In the genomic region with DNA sequence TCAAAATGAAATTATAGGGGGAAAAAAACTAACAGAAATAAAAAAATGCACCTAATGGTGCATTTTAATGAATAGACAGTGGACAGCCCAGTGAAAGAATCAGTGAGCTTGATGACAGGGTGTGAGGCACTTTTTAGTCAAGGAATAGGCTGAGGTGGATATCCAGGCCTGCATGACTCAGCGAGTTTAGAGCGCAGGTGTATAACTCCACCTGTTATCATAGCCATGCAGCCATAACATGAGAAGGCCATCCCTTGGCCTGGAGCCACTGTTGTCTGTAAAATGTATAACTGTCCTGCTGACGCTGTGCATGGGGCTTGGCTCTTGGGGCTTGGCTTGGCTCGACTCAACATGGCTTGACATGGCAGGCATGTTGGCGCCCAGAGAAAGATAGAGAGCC, we compare ENCODE assay signal across 23 cellular contexts.
DNase-seq lines count a peak whose midpoint lies in the region; ATAC-seq, FAIRE-seq and TF ChIP-seq lines count a peak whose summit lies in the region.
"Had no signal": no experiment of that assay in that cellular context is flagged by ENCODE, and none has a peak within 500 bp of the region (broad histone marks: within the 10 kb centered on the region; RNA-seq: fewer than 3 reads in every experiment).

No MANE protein-coding gene starts in this region.

- no peak overlapping the region for H2AK5ac ChIP-seq in H1 (ENCODE audit: low read depth, low read length)

- no peak overlapping the region for H3K18ac ChIP-seq in H1 (ENCODE audit: extremely low read depth, low read length)

- TF ChIP-seq CTCF in A549 (IDR thresholded peaks at IDR 0.05) (no peak), HEK293 (tag by site-specific recombination; IDR thresholded peaks at IDR 0.05) (no peak), H1 (IDR thresholded peaks at IDR 0.05; ENCODE audit: control extremely low read depth in 1 of 3, insufficient read depth in 1 of 3, low read depth in 1 of 3, low read length in 3 of 3) (no peak), mucosa of descending colon (IDR thresholded peaks at IDR 0.05) (no peak), GM13976 (IDR thresholded peaks at IDR 0.05; ENCODE audit: borderline replicate concordance, control extremely low read depth, extremely low read depth, insufficient read depth, missing control alignments) (no peak)

- H4K91ac ChIP-seq in H1 (replicated peaks; ENCODE audit: insufficient read length, low read length) = no peak overlapping the region

- no peak overlapping the region for H4K8ac ChIP-seq in H1 (ENCODE audit: extremely low read depth, insufficient read depth, low read length)

- no peak overlapping the region for H2BK120ac ChIP-seq in H1 (replicated peaks; ENCODE audit: low read depth, low read length)

- TF ChIP-seq EP300 in A549 (IDR thresholded peaks at IDR 0.05) = no peak
- TF ChIP-seq EP300 in H1 (IDR thresholded peaks at IDR 0.05; ENCODE audit: borderline replicate concordance in 1 of 2, low read depth in 2 of 2, low read length in 2 of 2) = no peak

- H2AFZ ChIP-seq in H1 (ENCODE audit: low read length) = no peak overlapping the region
- H2AFZ ChIP-seq: GM23248 had no signal

- in situ Hi-C loops in GM13976 (cut with MboI; ENCODE audit: low sequenced_read_pairs, unreplicated experiment) = no loop called here

- no peaks in the 10 kb centered on the region for H3K79me2 ChIP-seq in H1 (ENCODE audit: control insufficient read depth in 1 of 2, insufficient read depth in 2 of 2, low read length in 2 of 2)

- H3K4me2 ChIP-seq in A549 (no peak overlapping the region), H1 (ENCODE audit: insufficient read depth in 1 of 2, low read depth in 2 of 2, low read length in 2 of 2) (no peak overlapping the region)

- TF ChIP-seq POLR2A in A549 (IDR thresholded peaks at IDR 0.05; ENCODE audit: low read length) = no peak
- TF ChIP-seq POLR2A in H1 (IDR thresholded peaks at IDR 0.05; ENCODE audit: control extremely low read depth in 1 of 2, low read depth in 2 of 2, low read length in 2 of 2) = no peak

- H2BK20ac ChIP-seq in H1 (ENCODE audit: low read length) = no peak overlapping the region

- no peak for FAIRE-seq in A549 (lab: Jason Lieb, UNC)
- FAIRE-seq in H1 (lab: Jason Lieb, UNC) = no peak
- FAIRE-seq: A204.1, GM12891, GM18507 had no signal

- H2BK12ac ChIP-seq in H1 (ENCODE audit: low read depth, low read length) = peak overlapping the region; percentile 60; the same call in 1 of the 2 replicates

- H3K27ac ChIP-seq in A549 (peak overlapping the region in 1 of 2 experiments; percentile 48; a peak in 1 of 6 replicates), HEK293 (ENCODE audit: extremely low read depth, low read depth, low read length) (no peak overlapping the region), H1 (ENCODE audit: low read depth, low read length) (no peak overlapping the region)
- H3K27ac ChIP-seq: GM23248 had no signal

- no peak for DNase-seq in A549 (ENCODE audit: low read depth in 1 of 2, low spot score in 1 of 2)
- no peak for DNase-seq in H1 (ENCODE audit: low read depth in 1 of 2, low spot score in 2 of 2)
- peak in 2 of 3 donors; percentile 27 to 32 for DNase-seq in mucosa of descending colon
- no peak for DNase-seq in GM13976 (ENCODE audit: low spot score)
- no peak for DNase-seq in kidney glomerular epithelial cell (lab: John Stamatoyannopoulos, UW)
- no peak for DNase-seq in NCI-H1436 treated with DMSO at 0.1 percent for 48 hours (lab: John Stamatoyannopoulos, UW)
- DNase-seq: CD4-positive, alpha-beta T cell; COR-L47; DMS 273 treated with DMSO at 0.1 percent for 48 hours; GM23248; HCEC 1CT; MG63; NCI-H1092; NCI-H146; NCI-H2029; NCI-H226; NCI-H510A treated with DMSO at 0.1 percent for 48 hours; PC-3; Right ventricle myocardium superior had no signal

- H3K4me1 ChIP-seq in A549 (peaks cover 10% of the 10 kb centered on the region; the same call in 1 of the 3 replicates), HEK293 (ENCODE audit: control insufficient read depth, insufficient read depth, low read length) (no peaks in the 10 kb centered on the region), H1 (replicated peaks in 1 of 4; ENCODE audit: control insufficient read depth in 3 of 4, insufficient read depth in 4 of 4, low read length in 3 of 4) (peaks cover 0 to 5% (median 0%) of the 10 kb centered on the region in 4 experiments; a peak in 2 of 7 replicates), mucosa of descending colon (ENCODE audit: low read depth) (no peaks in the 10 kb centered on the region)

- no peak overlapping the region for H3K23ac ChIP-seq in H1 (ENCODE audit: insufficient read length)

- no peaks in the 10 kb centered on the region for H3K27me3 ChIP-seq in H1 (replicated peaks in 1 of 4; ENCODE audit: control insufficient read depth in 3 of 4, extremely low read depth in 1 of 4, insufficient read depth in 3 of 4, low read length in 3 of 4)
- H3K27me3 ChIP-seq: MG63 had no signal

- POLR2A ChIA-PET in A549 (lab: Yijun Ruan, JAX) (no interaction called here), HEK293 (lab: Yijun Ruan, JAX) (no interaction called here), H1 (lab: Charles Lee; ENCODE audit: partially characterized antibody) (no interaction called here)

- ATAC-seq in A549 = no peak
- ATAC-seq in mucosa of descending colon = peak; percentile 77
- ATAC-seq: PC-3 had no signal

- H2BK15ac ChIP-seq in H1 (ENCODE audit: low read length) = no peak overlapping the region

- H4K20me1 ChIP-seq in H1 (replicated peaks in 1 of 2; ENCODE audit: control insufficient read depth in 1 of 2, insufficient read depth in 2 of 2, low read length in 2 of 2) = no peaks in the 10 kb centered on the region

- TF ChIP-seq RAD21 in A549 (conservative IDR thresholded peaks at IDR 0.05 in 1 of 2, IDR thresholded peaks at IDR 0.05 in 1 of 2) = no peak
- no peak for TF ChIP-seq RAD21 in H1 (IDR thresholded peaks at IDR 0.05 in 1 of 2, conservative IDR thresholded peaks at IDR 0.05 in 1 of 2; ENCODE audit: low read depth in 2 of 2, low read length in 2 of 2)

- no peaks in the 10 kb centered on the region for H3K9me3 ChIP-seq in A549
- no peaks in the 10 kb centered on the region for H3K9me3 ChIP-seq in HEK293 (ENCODE audit: control insufficient read depth, insufficient read depth, low read depth, low read length)
- peaks cover 7 to 8% of the 10 kb centered on the region in 2 experiments for H3K9me3 ChIP-seq in H1 (ENCODE audit: insufficient read depth in 2 of 2, low read depth in 1 of 2, low read length in 1 of 2)
- no peaks in the 10 kb centered on the region for H3K9me3 ChIP-seq in mucosa of descending colon
- H3K9me3 ChIP-seq: MG63 had no signal

- WGBS in A549 (ENCODE audit: missing lambda C conversion rate) = 81% methylated on average over 5 of the region's 5 CpGs
- WGBS in H1 (ENCODE audit: extremely low coverage in 1 of 2, insufficient coverage in 1 of 2, insufficient read length in 1 of 2, insufficient replicate concordance in 2 of 2, low coverage in 1 of 2, low lambda C conversion rate in 2 of 2, missing lambda C conversion rate in 1 of 2), 2 experiments = 98% methylated on average over 5 of the region's 5 CpGs; no CpG with 5 or more reads in 1 of the 2 experiments

- no peak overlapping the region for H3K4me3 ChIP-seq in A549
- H3K4me3 ChIP-seq in HEK293 (ENCODE audit: low read depth, low read length) = no peak overlapping the region
- no peak overlapping the region for H3K4me3 ChIP-seq in H1 (ENCODE audit: extremely low read depth in 1 of 4, insufficient read depth in 2 of 4, low read depth in 3 of 4, low read length in 4 of 4)
- no peak overlapping the region for H3K4me3 ChIP-seq in mucosa of descending colon
- H3K4me3 ChIP-seq: GM23248, MG63 had no signal

- no peak overlapping the region for H3K56ac ChIP-seq in H1 (replicated peaks; ENCODE audit: insufficient read length, low read depth, low read length)

- no peaks in the 10 kb centered on the region for H3K23me2 ChIP-seq in H1 (ENCODE audit: low read depth, low read length)

- H3K14ac ChIP-seq in H1 (ENCODE audit: insufficient read length) = no peak overlapping the region

- H3K36me3 ChIP-seq in HEK293 (ENCODE audit: control insufficient read depth in 2 of 2, insufficient read depth in 1 of 2, low read length in 2 of 2) (no peaks in the 10 kb centered on the region), H1 (ENCODE audit: control insufficient read depth in 2 of 4, insufficient read depth in 4 of 4, low read length in 3 of 4) (no peaks in the 10 kb centered on the region), mucosa of descending colon (ENCODE audit: low read depth) (no peaks in the 10 kb centered on the region)
- H3K36me3 ChIP-seq: MG63 had no signal

- no peak overlapping the region for H3K4ac ChIP-seq in H1 (replicated peaks; ENCODE audit: insufficient read length, low read depth, low read length)

- H3K9ac ChIP-seq in H1 (replicated peaks in 1 of 4; ENCODE audit: extremely low read depth in 1 of 4, low read depth in 3 of 4, low read length in 3 of 4) = no peak overlapping the region
- H3K9ac ChIP-seq: GM23248 had no signal

- no peak overlapping the region for H4K5ac ChIP-seq in H1 (ENCODE audit: insufficient read length, low read depth, low read length)

- CTCF ChIA-PET in A549 (lab: Yijun Ruan, JAX) = no interaction called here
- CTCF ChIA-PET in HEK293 (lab: Yijun Ruan, JAX) = interaction anchor here (1.1 kb wide), 1 partner anchor 101 kb away, joined by 3 read pairs; no protein-coding TSS in a partner anchor
- CTCF ChIA-PET in H1 (lab: Charles Lee; ENCODE audit: partially characterized antibody) = interaction anchor here (1.3 kb wide), 1 partner anchor 9 kb away, joined by 4 read pairs; no protein-coding TSS in a partner anchor

- H3K79me1 ChIP-seq in H1 (ENCODE audit: low read depth, low read length) = no peaks in the 10 kb centered on the region

- H2BK5ac ChIP-seq in H1 (ENCODE audit: low read depth, low read length) = no peak overlapping the region

- intact Hi-C loops in mucosa of descending colon (cut with DNase I, micrococcal nuclease) = no loop called here

TF ChIP-seq in A549, 52 proteins besides CTCF, POLR2A, EP300 and RAD21 (continues in another document):
- no peak for TF ChIP-seq EHMT2 (IDR thresholded peaks at IDR 0.05; ENCODE audit: low read depth)
- peak; percentile 43 for TF ChIP-seq MAFK (IDR thresholded peaks at IDR 0.05; ENCODE audit: partially characterized antibody)
- no peak for TF ChIP-seq ZFP36 (IDR thresholded peaks at IDR 0.05; ENCODE audit: borderline replicate concordance, partially characterized antibody)

TF ChIP-seq in HEK293, 187 proteins besides CTCF, POLR2A, EP300 and RAD21 (continues in another document):
- peak; percentile 35 for TF ChIP-seq SETDB1 (IDR thresholded peaks at IDR 0.05; ENCODE audit: insufficient read length, low read length)

TF ChIP-seq in H1, 55 proteins besides CTCF, POLR2A, EP300 and RAD21 (continues in another document):
- no peak for TF ChIP-seq MAFK (IDR thresholded peaks at IDR 0.05; ENCODE audit: low read depth, low read length)
- TF ChIP-seq GABPA (IDR thresholded peaks at IDR 0.05; ENCODE audit: borderline replicate concordance, insufficient read depth, low read length) = no peak
- no peak for TF ChIP-seq TCF12 (IDR thresholded peaks at IDR 0.05; ENCODE audit: low read depth, low read length)
- no peak for TF ChIP-seq JUN (IDR thresholded peaks at IDR 0.05; ENCODE audit: low read depth, low read length)
- no peak for TF ChIP-seq SIN3A (conservative IDR thresholded peaks at IDR 0.05 in 1 of 2, IDR thresholded peaks at IDR 0.05 in 1 of 2; ENCODE audit: low read depth in 1 of 2, low read length in 2 of 2)
- TF ChIP-seq RFX5 (IDR thresholded peaks at IDR 0.05; ENCODE audit: borderline replicate concordance, low read depth, low read length) = no peak
- TF ChIP-seq SRF (IDR thresholded peaks at IDR 0.05; ENCODE audit: low read depth, low read length) = no peak

Comparison
In these comparisons a context has a peak if more than half of its experiments do, and no peak if none do; other contexts are left out.
1. DNase-seq: peak in mucosa of descending colon (2 of 3); none in A549 (0 of 2), H1 (0 of 2), GM13976 (single experiment), kidney glomerular epithelial cell (single experiment) and NCI-H1436 treated with DMSO at 0.1 percent for 48 hours (single experiment).